8 cellular contexts compared by ENCODE assay signal in genomic region chr14:50230601-50231474, GRCh38. TPM values are rescaled to one million over a fixed set of nuclear protein-coding genes. Genes with fewer than 3 reads are reported as not detected.
DNase-seq lines count a peak whose midpoint lies in the region; ATAC-seq and TF ChIP-seq lines count a peak whose summit lies in the region.

No MANE protein-coding gene starts in this region.

- H3K9me3 ChIP-seq in KOPT-K1 (ENCODE audit: insufficient read depth, low read length, poor library complexity, severe bottlenecking) (peaks cover 7% of the 10 kb centered on the region), iPS-18a (ENCODE audit: control insufficient read depth, low read depth, low read length) (no peaks in the 10 kb centered on the region)

- H3F3A ChIP-seq in GM23338 (replicated peaks; ENCODE audit: low read depth), result 0 out of 2 replicates have a peak, but pooled peaks cover 6% of the 10 kb centered on the region

- H3K9me3 Mint-ChIP-seq in GM23338, result peaks cover 2% of the 10 kb centered on the region; the same call in 2 of the 3 replicates

- H3K27me3 ChIP-seq in GM23338 (ENCODE audit: insufficient read depth) (no peaks in the 10 kb centered on the region; the same call in 1 of the 2 replicates), brain microvascular endothelial cell (replicated peaks) (no peaks in the 10 kb centered on the region), iPS-18a (ENCODE audit: control insufficient read depth, insufficient read depth, low read length) (peaks cover 14% of the 10 kb centered on the region)

- peaks cover 20% of the 10 kb centered on the region for H3K4me1 ChIP-seq in GM23338 (ENCODE audit: insufficient read depth)
- peaks cover 23% of the 10 kb centered on the region for H3K4me1 ChIP-seq in iPS-18a (ENCODE audit: control insufficient read depth, low read depth, low read length)

- in situ Hi-C loops in brain microvascular endothelial cell (cut with HindIII; ENCODE audit: low pct_ligation_motif_present, low sequenced_read_pairs), result no loop called here

- H3K27me3 Mint-ChIP-seq in GM23338 (ENCODE audit: insufficient read depth, low read depth, poor library complexity), result peaks cover 4% of the 10 kb centered on the region

- H3K4me3 Mint-ChIP-seq in GM23338, result peak overlapping the region; percentile 92

- H3K27ac ChIP-seq in GM23338 (ENCODE audit: low read depth), result 0 out of 2 replicates have a peak overlapping the region, but pooled peaks have one; percentile 27
- peak overlapping the region; percentile 73 for H3K27ac ChIP-seq in KOPT-K1 (ENCODE audit: low read depth, low read length, poor library complexity, severe bottlenecking)
- peak overlapping the region; percentile 84 for H3K27ac ChIP-seq in brain microvascular endothelial cell
- H3K27ac ChIP-seq in iPS-18a (ENCODE audit: low read length), result no peak overlapping the region

- peak overlapping the region; percentile 88 for H3K4me2 ChIP-seq in GM23338

- H3K4me3 ChIP-seq in GM23338 (peak overlapping the region; percentile 79), brain microvascular endothelial cell (ENCODE audit: low read depth, low read length) (peak overlapping the region; percentile 78), iPS-18a (ENCODE audit: low read length) (peak overlapping the region; percentile 95), skeletal muscle cell (ENCODE audit: low read depth, low read length) (peak overlapping the region; percentile 68)

- TF ChIP-seq CTCF in GM23338 (conservative IDR thresholded peaks at IDR 0.05; ENCODE audit: low read depth in 2 of 2) (no peak), brain microvascular endothelial cell (IDR thresholded peaks at IDR 0.05; ENCODE audit: low read depth, low read length, missing control alignments) (no peak)

- H3K36me3 Mint-ChIP-seq in GM23338 (ENCODE audit: low read depth), result peaks cover 11% of the 10 kb centered on the region; the same call in 2 of the 3 replicates

- DNase-seq in GM04504 (ENCODE audit: low read depth) (peak; percentile 32), GM23338 (ENCODE audit: low spot score) (peak; percentile 50), T-helper 2 cell (peak in 3 of 5 experiments; percentile 5 to 74 (median 60)), brain microvascular endothelial cell (peak; percentile 24), skeletal muscle cell (ENCODE audit: low read depth) (no peak), iPS-NIHi7 (ENCODE audit: extremely low spot score) (no peak)

- peak overlapping the region; percentile 38 for H3K27ac Mint-ChIP-seq in GM23338

- H3K9me2 ChIP-seq in GM23338 (ENCODE audit: insufficient read depth), result no peaks in the 10 kb centered on the region

- peak overlapping the region; percentile 77 for H3K9ac ChIP-seq in iPS-18a (ENCODE audit: low read length)

- H4K20me1 ChIP-seq in GM23338 (replicated peaks; ENCODE audit: insufficient read depth), result peaks cover 4% of the 10 kb centered on the region; the same call in 1 of the 2 replicates

- H3K79me2 ChIP-seq in GM23338 (replicated peaks; ENCODE audit: insufficient read depth), result peaks cover 48% of the 10 kb centered on the region

- peak; percentile 21; the same call in 2 of the 3 replicates for ATAC-seq in GM23338

- no peaks in the 10 kb centered on the region for H3K36me3 ChIP-seq in GM23338 (ENCODE audit: insufficient read depth)
- 0 out of 2 replicates have a peak, but pooled peaks cover 9% of the 10 kb centered on the region for H3K36me3 ChIP-seq in KOPT-K1 (ENCODE audit: insufficient read depth, low read length)
- H3K36me3 ChIP-seq in brain microvascular endothelial cell (replicated peaks), result no peaks in the 10 kb centered on the region
- no peaks in the 10 kb centered on the region for H3K36me3 ChIP-seq in iPS-18a (ENCODE audit: control insufficient read depth, low read depth, low read length)

- peak overlapping the region; percentile 95 for H2AFZ ChIP-seq in GM23338

- H3K4me1 Mint-ChIP-seq in GM23338, result peaks cover 24% of the 10 kb centered on the region

TF ChIP-seq in GM23338, 12 proteins besides CTCF, POLR2A, EP300 and RAD21 (continues in another document):
- TF ChIP-seq JUNB (IDR thresholded peaks at IDR 0.05; ENCODE audit: unreplicated experiment) (no peak), STAT1 (IDR thresholded peaks at IDR 0.05; ENCODE audit: unreplicated experiment) (no peak), ZNF331 (CRISPR knock-in tag; IDR thresholded peaks at IDR 0.05; ENCODE audit: low read depth) (no peak), POLR2AphosphoS5 (IDR thresholded peaks at IDR 0.05; ENCODE audit: low read depth) (no peak), EZH2 (IDR thresholded peaks at IDR 0.05; ENCODE audit: low read depth, unreplicated experiment) (no peak), EZH2phosphoT487 (IDR thresholded peaks at IDR 0.05; ENCODE audit: unreplicated experiment) (no peak)
- TF ChIP-seq, protein P1, sequence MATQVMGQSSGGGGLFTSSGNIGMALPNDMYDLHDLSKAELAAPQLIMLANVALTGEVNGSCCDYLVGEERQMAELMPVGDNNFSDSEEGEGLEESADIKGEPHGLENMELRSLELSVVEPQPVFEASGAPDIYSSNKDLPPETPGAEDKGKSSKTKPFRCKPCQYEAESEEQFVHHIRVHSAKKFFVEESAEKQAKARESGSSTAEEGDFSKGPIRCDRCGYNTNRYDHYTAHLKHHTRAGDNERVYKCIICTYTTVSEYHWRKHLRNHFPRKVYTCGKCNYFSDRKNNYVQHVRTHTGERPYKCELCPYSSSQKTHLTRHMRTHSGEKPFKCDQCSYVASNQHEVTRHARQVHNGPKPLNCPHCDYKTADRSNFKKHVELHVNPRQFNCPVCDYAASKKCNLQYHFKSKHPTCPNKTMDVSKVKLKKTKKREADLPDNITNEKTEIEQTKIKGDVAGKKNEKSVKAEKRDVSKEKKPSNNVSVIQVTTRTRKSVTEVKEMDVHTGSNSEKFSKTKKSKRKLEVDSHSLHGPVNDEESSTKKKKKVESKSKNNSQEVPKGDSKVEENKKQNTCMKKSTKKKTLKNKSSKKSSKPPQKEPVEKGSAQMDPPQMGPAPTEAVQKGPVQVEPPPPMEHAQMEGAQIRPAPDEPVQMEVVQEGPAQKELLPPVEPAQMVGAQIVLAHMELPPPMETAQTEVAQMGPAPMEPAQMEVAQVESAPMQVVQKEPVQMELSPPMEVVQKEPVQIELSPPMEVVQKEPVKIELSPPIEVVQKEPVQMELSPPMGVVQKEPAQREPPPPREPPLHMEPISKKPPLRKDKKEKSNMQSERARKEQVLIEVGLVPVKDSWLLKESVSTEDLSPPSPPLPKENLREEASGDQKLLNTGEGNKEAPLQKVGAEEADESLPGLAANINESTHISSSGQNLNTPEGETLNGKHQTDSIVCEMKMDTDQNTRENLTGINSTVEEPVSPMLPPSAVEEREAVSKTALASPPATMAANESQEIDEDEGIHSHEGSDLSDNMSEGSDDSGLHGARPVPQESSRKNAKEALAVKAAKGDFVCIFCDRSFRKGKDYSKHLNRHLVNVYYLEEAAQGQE (IDR thresholded peaks at IDR 0.05; ENCODE audit: unreplicated experiment), result no peak
- TF ChIP-seq, protein P2, sequence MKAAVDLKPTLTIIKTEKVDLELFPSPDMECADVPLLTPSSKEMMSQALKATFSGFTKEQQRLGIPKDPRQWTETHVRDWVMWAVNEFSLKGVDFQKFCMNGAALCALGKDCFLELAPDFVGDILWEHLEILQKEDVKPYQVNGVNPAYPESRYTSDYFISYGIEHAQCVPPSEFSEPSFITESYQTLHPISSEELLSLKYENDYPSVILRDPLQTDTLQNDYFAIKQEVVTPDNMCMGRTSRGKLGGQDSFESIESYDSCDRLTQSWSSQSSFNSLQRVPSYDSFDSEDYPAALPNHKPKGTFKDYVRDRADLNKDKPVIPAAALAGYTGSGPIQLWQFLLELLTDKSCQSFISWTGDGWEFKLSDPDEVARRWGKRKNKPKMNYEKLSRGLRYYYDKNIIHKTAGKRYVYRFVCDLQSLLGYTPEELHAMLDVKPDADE (IDR thresholded peaks at IDR 0.05), result no peak

RNA-seq across cellular contexts. Expression of gene SOS2, which starts 0.5 kb away (rescaled TPM):
- 8.7 and 11.4 TPM in 2 replicates for total RNA-seq in GM23338 (2014; rRNA removed; shearing (Covaris generic))
- polyA plus RNA-seq in GM23338 (2016; fragmentation: Nextera tagmentation; extraction: Ambion mirVana), result 3.5 and 3.8 TPM in 2 replicates

Comparison
In these comparisons a context has a peak if more than half of its experiments do, and no peak if none do; other contexts are left out.
1. DNase-seq: peak in GM04504 (single experiment), GM23338 (single experiment), T-helper 2 cell (3 of 5) and brain microvascular endothelial cell (single experiment); none in skeletal muscle cell (single experiment) and iPS-NIHi7 (single experiment).
2. Peak in every context shown above with its lines, with median percentiles within 50 percentile points of each other: H3K4me3 ChIP-seq.